Comparison of ENCODE assay signal across 18 cellular contexts in the genomic region with DNA sequence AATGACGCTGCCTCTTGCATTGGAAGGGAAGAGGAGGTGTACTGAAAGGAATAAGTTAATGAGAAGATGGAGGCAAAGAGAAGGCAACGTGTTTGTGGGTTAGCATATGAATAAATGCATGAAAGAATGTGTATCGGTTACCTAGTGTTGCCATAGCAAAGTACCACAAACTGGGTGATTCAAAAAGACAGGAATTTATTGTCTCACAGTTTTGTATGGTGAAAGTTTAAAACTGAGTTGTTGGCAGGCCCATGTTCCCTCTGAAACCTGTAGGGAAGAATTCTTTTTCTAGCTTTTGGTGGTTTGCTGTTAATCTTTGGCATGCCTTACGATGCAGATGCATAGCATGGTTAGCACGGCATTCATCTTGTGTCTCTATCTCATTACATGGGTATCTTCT.
DNase-seq lines count a peak whose midpoint lies in the region; ATAC-seq and TF ChIP-seq lines count a peak whose summit lies in the region.
"Had no signal": no experiment of that assay in that cellular context is flagged by ENCODE, and none has a peak within 500 bp of the region (broad histone marks: within the 10 kb centered on the region; RNA-seq: fewer than 3 reads in every experiment).

No MANE protein-coding gene starts in this region.

- DNase-seq in BJ (ENCODE audit: low read depth) (peak; percentile 60), HT1080 (ENCODE audit: low read depth) (peak; percentile 77), astrocyte of the spinal cord (ENCODE audit: low read depth, low spot score) (peak; percentile 87), myocyte (ENCODE audit: low read depth) (peak; percentile 38), cortex of kidney (lab: John Stamatoyannopoulos, UW) (no peak), NOMO-1 treated with dmso at 0.1 percent for 144 hours (lab: John Stamatoyannopoulos, UW; ENCODE audit: unreplicated experiment) (no peak), NCI-H1105 treated with DMSO at 0.1 percent for 48 hours (lab: John Stamatoyannopoulos, UW) (no peak)
- DNase-seq: activated CD4-positive, alpha-beta T cell treated with anti-CD3 and anti-CD28 coated beads, Interleukin-2, amount 50 U/mL, for 4 hours; activated gamma-delta T cell treated with Interleukin-2 at 50 U/mL for 16 hours; DND-41; left lung; NCI-H1436; OCI-M1; SJCRH30 had no signal

- in situ Hi-C loops in astrocyte of the spinal cord (cut with HindIII; ENCODE audit: low sequenced_read_pairs) = no loop called here

- no peaks in the 10 kb centered on the region for H3K36me3 ChIP-seq in BJ (ENCODE audit: control insufficient read depth, insufficient read depth, low read length)
- H3K36me3 ChIP-seq: gastroesophageal sphincter, left lung, SJCRH30, suprapubic skin had no signal

- TF ChIP-seq CTCF in BJ (IDR thresholded peaks at IDR 0.05; ENCODE audit: insufficient read depth, low read depth, low read length) = no peak
- no peak for TF ChIP-seq CTCF in astrocyte of the spinal cord (IDR thresholded peaks at IDR 0.05; ENCODE audit: low read depth, low read length)

- H3K27me3 ChIP-seq in BJ (ENCODE audit: control insufficient read depth, insufficient read depth, low read length) = no peaks in the 10 kb centered on the region; the same call in 1 of the 2 replicates
- H3K27me3 ChIP-seq: gastroesophageal sphincter, left lung, SJCRH30, suprapubic skin had no signal

- no peak for ATAC-seq in GM21529 (IDR thresholded peaks at IDR 0.05; ENCODE audit: unreplicated experiment)
- ATAC-seq: gastroesophageal sphincter, left lung had no signal

- POLR2A ChIA-PET in BJ (lab: Charles Lee) = no interaction called here

- CTCF ChIA-PET in BJ (lab: Yijun Ruan, JAX) = no interaction called here

- H3K4me3 ChIP-seq in BJ (ENCODE audit: low read depth, low read length) = no peak overlapping the region
- H3K4me3 ChIP-seq in astrocyte of the spinal cord (ENCODE audit: low read depth, low read length) = no peak overlapping the region
- H3K4me3 ChIP-seq: coronary artery, gastroesophageal sphincter, left lung, SJCRH30, suprapubic skin had no signal

Comparison
In these comparisons a context has a peak if more than half of its experiments do, and no peak if none do; other contexts are left out.
1. DNase-seq: peak in BJ (single experiment), HT1080 (single experiment), astrocyte of the spinal cord (single experiment) and myocyte (single experiment); none in cortex of kidney (single experiment), NOMO-1 treated with dmso at 0.1 percent for 144 hours (single experiment) and NCI-H1105 treated with DMSO at 0.1 percent for 48 hours (single experiment).